Comparison of ENCODE assay signal across 2 cellular contexts in the genomic region with DNA sequence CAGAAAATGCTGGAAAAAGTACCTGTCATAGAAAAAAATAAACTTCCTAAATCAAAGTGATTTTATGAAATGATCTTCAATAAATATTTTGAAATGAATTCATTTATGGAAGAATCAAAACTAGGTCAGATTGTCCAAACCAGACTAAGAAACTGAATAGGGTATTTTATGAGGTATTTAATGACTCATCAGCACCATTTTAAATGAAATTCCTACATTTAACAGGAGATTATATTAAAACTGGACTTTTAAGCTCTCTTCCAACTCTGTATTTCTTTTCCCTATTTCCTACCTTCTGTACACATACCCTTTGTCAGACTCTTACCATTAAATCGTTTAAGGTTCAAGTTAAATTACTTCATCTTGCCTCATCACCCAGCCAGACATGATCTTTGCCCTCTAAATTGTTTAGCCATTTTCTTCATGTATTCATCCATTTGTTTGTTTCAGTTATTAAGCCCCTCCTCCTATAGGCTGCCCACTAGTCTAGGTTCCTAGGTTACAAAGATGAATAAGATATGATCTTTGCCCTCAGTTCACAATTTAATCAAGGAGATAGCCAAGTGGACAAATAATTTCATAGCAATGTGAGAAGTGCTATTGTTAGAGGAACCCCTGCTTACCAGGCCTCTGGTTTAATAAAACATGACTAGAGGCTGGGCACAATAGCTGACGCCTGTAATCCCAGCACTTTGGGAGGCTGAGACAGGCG.
TF ChIP-seq lines count a peak whose summit lies in the region.

No MANE protein-coding gene starts in this region.

TF ChIP-seq in SK-N-SH, 30 proteins besides CTCF, POLR2A, EP300 and RAD21:
- TF ChIP-seq TEAD4 (IDR thresholded peaks at IDR 0.05; ENCODE audit: borderline replicate concordance, insufficient read depth) (no peak), GATA2 (CRISPR knock-in tag; IDR thresholded peaks at IDR 0.05) (no peak), RXRA (IDR thresholded peaks at IDR 0.05; ENCODE audit: borderline replicate concordance, low read depth) (no peak), EZH2phosphoT487 (IDR thresholded peaks at IDR 0.05; ENCODE audit: borderline replicate concordance, low read depth) (no peak), ELF1 (IDR thresholded peaks at IDR 0.05) (no peak), MEF2A (IDR thresholded peaks at IDR 0.05; ENCODE audit: borderline replicate concordance, low read depth) (no peak), FOXM1 (IDR thresholded peaks at IDR 0.05; ENCODE audit: low read depth) (no peak)
- TF ChIP-seq, protein P1, sequence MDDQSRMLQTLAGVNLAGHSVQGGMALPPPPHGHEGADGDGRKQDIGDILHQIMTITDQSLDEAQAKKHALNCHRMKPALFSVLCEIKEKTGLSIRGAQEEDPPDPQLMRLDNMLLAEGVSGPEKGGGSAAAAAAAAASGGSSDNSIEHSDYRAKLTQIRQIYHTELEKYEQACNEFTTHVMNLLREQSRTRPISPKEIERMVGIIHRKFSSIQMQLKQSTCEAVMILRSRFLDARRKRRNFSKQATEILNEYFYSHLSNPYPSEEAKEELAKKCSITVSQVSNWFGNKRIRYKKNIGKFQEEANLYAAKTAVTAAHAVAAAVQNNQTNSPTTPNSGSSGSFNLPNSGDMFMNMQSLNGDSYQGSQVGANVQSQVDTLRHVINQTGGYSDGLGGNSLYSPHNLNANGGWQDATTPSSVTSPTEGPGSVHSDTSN (IDR thresholded peaks at IDR 0.05), result no peak
- TF ChIP-seq, protein P2, sequence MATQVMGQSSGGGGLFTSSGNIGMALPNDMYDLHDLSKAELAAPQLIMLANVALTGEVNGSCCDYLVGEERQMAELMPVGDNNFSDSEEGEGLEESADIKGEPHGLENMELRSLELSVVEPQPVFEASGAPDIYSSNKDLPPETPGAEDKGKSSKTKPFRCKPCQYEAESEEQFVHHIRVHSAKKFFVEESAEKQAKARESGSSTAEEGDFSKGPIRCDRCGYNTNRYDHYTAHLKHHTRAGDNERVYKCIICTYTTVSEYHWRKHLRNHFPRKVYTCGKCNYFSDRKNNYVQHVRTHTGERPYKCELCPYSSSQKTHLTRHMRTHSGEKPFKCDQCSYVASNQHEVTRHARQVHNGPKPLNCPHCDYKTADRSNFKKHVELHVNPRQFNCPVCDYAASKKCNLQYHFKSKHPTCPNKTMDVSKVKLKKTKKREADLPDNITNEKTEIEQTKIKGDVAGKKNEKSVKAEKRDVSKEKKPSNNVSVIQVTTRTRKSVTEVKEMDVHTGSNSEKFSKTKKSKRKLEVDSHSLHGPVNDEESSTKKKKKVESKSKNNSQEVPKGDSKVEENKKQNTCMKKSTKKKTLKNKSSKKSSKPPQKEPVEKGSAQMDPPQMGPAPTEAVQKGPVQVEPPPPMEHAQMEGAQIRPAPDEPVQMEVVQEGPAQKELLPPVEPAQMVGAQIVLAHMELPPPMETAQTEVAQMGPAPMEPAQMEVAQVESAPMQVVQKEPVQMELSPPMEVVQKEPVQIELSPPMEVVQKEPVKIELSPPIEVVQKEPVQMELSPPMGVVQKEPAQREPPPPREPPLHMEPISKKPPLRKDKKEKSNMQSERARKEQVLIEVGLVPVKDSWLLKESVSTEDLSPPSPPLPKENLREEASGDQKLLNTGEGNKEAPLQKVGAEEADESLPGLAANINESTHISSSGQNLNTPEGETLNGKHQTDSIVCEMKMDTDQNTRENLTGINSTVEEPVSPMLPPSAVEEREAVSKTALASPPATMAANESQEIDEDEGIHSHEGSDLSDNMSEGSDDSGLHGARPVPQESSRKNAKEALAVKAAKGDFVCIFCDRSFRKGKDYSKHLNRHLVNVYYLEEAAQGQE (IDR thresholded peaks at IDR 0.05; ENCODE audit: low read depth, low read length), result no peak

TF ChIP-seq in SK-N-SH treated with all-trans-retinoic acid at 6 μM for 48 hours, 23 proteins besides CTCF, POLR2A, EP300 and RAD21:
- TF ChIP-seq RARB (CRISPR knock-in tag; IDR thresholded peaks at IDR 0.05) (no peak), OSR1 (CRISPR knock-in tag; IDR thresholded peaks at IDR 0.05) (no peak), TOX (CRISPR knock-in tag; IDR thresholded peaks at IDR 0.05; ENCODE audit: borderline replicate concordance) (no peak), ZFP30 (CRISPR knock-in tag; IDR thresholded peaks at IDR 0.05) (no peak), ZNF70 (CRISPR knock-in tag; IDR thresholded peaks at IDR 0.05) (no peak), BACH2 (CRISPR knock-in tag; IDR thresholded peaks at IDR 0.05; ENCODE audit: borderline replicate concordance) (no peak), GLIS3 (CRISPR knock-in tag; IDR thresholded peaks at IDR 0.05) (no peak), ZNF565 (CRISPR knock-in tag; conservative IDR thresholded peaks at IDR 0.05; ENCODE audit: low read depth) (no peak), ZFP3 (CRISPR knock-in tag; IDR thresholded peaks at IDR 0.05) (no peak), ZC3H10 (CRISPR knock-in tag; IDR thresholded peaks at IDR 0.05) (no peak), ESRRG (CRISPR knock-in tag; IDR thresholded peaks at IDR 0.05) (no peak)
- TF ChIP-seq, protein P3, sequence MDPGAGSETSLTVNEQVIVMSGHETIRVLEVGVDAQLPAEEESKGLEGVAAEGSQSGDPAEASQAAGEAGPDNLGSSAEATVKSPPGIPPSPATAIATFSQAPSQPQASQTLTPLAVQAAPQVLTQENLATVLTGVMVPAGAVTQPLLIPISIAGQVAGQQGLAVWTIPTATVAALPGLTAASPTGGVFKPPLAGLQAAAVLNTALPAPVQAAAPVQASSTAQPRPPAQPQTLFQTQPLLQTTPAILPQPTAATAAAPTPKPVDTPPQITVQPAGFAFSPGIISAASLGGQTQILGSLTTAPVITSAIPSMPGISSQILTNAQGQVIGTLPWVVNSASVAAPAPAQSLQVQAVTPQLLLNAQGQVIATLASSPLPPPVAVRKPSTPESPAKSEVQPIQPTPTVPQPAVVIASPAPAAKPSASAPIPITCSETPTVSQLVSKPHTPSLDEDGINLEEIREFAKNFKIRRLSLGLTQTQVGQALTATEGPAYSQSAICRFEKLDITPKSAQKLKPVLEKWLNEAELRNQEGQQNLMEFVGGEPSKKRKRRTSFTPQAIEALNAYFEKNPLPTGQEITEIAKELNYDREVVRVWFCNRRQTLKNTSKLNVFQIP (CRISPR knock-in tag; IDR thresholded peaks at IDR 0.05; ENCODE audit: borderline replicate concordance, low read depth), result no peak
- TF ChIP-seq, protein P4, sequence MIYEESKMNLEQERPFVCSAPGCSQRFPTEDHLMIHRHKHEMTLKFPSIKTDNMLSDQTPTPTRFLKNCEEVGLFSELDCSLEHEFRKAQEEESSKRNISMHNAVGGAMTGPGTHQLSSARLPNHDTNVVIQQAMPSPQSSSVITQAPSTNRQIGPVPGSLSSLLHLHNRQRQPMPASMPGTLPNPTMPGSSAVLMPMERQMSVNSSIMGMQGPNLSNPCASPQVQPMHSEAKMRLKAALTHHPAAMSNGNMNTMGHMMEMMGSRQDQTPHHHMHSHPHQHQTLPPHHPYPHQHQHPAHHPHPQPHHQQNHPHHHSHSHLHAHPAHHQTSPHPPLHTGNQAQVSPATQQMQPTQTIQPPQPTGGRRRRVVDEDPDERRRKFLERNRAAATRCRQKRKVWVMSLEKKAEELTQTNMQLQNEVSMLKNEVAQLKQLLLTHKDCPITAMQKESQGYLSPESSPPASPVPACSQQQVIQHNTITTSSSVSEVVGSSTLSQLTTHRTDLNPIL (CRISPR knock-in tag; IDR thresholded peaks at IDR 0.05; ENCODE audit: low read depth), result no peak
- TF ChIP-seq, protein P5, sequence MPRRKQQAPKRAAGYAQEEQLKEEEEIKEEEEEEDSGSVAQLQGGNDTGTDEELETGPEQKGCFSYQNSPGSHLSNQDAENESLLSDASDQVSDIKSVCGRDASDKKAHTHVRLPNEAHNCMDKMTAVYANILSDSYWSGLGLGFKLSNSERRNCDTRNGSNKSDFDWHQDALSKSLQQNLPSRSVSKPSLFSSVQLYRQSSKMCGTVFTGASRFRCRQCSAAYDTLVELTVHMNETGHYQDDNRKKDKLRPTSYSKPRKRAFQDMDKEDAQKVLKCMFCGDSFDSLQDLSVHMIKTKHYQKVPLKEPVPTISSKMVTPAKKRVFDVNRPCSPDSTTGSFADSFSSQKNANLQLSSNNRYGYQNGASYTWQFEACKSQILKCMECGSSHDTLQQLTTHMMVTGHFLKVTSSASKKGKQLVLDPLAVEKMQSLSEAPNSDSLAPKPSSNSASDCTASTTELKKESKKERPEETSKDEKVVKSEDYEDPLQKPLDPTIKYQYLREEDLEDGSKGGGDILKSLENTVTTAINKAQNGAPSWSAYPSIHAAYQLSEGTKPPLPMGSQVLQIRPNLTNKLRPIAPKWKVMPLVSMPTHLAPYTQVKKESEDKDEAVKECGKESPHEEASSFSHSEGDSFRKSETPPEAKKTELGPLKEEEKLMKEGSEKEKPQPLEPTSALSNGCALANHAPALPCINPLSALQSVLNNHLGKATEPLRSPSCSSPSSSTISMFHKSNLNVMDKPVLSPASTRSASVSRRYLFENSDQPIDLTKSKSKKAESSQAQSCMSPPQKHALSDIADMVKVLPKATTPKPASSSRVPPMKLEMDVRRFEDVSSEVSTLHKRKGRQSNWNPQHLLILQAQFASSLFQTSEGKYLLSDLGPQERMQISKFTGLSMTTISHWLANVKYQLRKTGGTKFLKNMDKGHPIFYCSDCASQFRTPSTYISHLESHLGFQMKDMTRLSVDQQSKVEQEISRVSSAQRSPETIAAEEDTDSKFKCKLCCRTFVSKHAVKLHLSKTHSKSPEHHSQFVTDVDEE (CRISPR knock-in tag; IDR thresholded peaks at IDR 0.05), result no peak
